Comparison of ENCODE assay signal across 20 cellular contexts in the genomic region with DNA sequence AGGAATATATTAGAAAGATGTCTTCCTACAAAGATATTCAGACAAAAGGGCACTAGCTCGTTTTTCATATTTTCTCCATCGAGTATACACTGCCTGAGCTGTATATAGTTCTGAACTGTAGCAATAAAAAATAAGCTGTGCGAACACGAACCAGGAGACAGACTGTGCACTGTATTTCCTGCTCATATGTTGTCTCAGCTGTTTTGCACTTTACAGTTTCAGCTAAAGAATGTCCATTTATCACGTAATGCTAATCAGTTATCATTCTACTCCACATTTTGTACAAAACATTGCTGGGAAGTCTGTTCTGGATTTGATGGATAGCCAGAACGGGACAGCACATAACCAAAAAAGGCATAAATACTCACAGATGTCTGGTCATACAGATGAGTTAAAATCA.
DNase-seq lines count a peak whose midpoint lies in the region; ATAC-seq and TF ChIP-seq lines count a peak whose summit lies in the region.
"Had no signal": no experiment of that assay in that cellular context is flagged by ENCODE, and none has a peak within 500 bp of the region (broad histone marks: within the 10 kb centered on the region; RNA-seq: fewer than 3 reads in every experiment).

No MANE protein-coding gene starts in this region.

- no peaks in the 10 kb centered on the region for H3K9me3 ChIP-seq in effector memory CD4-positive, alpha-beta T cell (ENCODE audit: control insufficient read depth, low read length)

- DNase-seq in EH (ENCODE audit: low read depth) (peak; percentile 78), NCI-H446 treated with DMSO at 0.1 percent for 48 hours (lab: John Stamatoyannopoulos, UW) (peak; percentile 23), choroid plexus epithelial cell (ENCODE audit: low read depth) (peak; percentile 14), osteocyte (ENCODE audit: extremely low spot score, unreplicated experiment) (no peak), GOT3 (lab: John Stamatoyannopoulos, UW) (no peak), RPMI8226 (no peak)
- no peak for DNase-seq in effector memory CD4-positive, alpha-beta T cell
- DNase-seq: activated CD4-positive, alpha-beta T cell treated with anti-CD3 and anti-CD28 coated beads for 1 hour; activated naive CD8-positive, alpha-beta T cell treated with anti-CD3 and anti-CD28 coated beads for 36 hours; Calu3; HFFc6; left lung; NCI-H1105; NCI-H2107; NCI-H510A treated with DMSO at 0.1 percent for 48 hours; stimulated activated CD8-positive, alpha-beta memory T cell treated with anti-CD3 and anti-CD28 coated beads, Interleukin-4, amount 100 ng/mL, for 48 hours had no signal

- H3K36me3 ChIP-seq in effector memory CD4-positive, alpha-beta T cell (ENCODE audit: control insufficient read depth, insufficient read depth, low read length): no peaks in the 10 kb centered on the region
- H3K36me3 ChIP-seq: BLaER1, cardiac muscle cell, left lung had no signal

- TF ChIP-seq CTCF in choroid plexus epithelial cell (conservative IDR thresholded peaks at IDR 0.05; ENCODE audit: low read depth, low read length): no peak
- no peak for TF ChIP-seq CTCF in osteocyte (IDR thresholded peaks at IDR 0.05)

- no peaks in the 10 kb centered on the region for H3K4me1 ChIP-seq in effector memory CD4-positive, alpha-beta T cell (ENCODE audit: control insufficient read depth, insufficient read depth, low read length, poor library complexity, severe bottlenecking)
- H3K4me1 ChIP-seq: BLaER1, left lung had no signal

- peaks cover 8% of the 10 kb centered on the region for H3K9me3 Mint-ChIP-seq in osteocyte (ENCODE audit: unreplicated experiment)

- H3K4me1 Mint-ChIP-seq in osteocyte (ENCODE audit: unreplicated experiment): peaks cover 27% of the 10 kb centered on the region
- H3K4me1 Mint-ChIP-seq: activated naive CD8-positive, alpha-beta T cell treated with anti-CD3 and anti-CD28 coated beads for 36 hours had no signal

- H3K27ac ChIP-seq in effector memory CD4-positive, alpha-beta T cell (ENCODE audit: insufficient read depth, low read length, poor library complexity, severe bottlenecking): no peak overlapping the region
- H3K27ac ChIP-seq: BLaER1, cardiac muscle cell, left lung had no signal

- H3K27ac Mint-ChIP-seq in osteocyte (ENCODE audit: unreplicated experiment): peak overlapping the region; percentile 56
- H3K27ac Mint-ChIP-seq: activated naive CD8-positive, alpha-beta T cell treated with anti-CD3 and anti-CD28 coated beads for 36 hours; HFFc6 had no signal

- H3K4me3 ChIP-seq in choroid plexus epithelial cell (ENCODE audit: low read depth, low read length): peak overlapping the region; percentile 11
- H3K4me3 ChIP-seq in effector memory CD4-positive, alpha-beta T cell (ENCODE audit: insufficient read depth, low read depth, low read length, poor library complexity, severe bottlenecking): no peak overlapping the region
- H3K4me3 ChIP-seq: BLaER1, cardiac muscle cell, left lung had no signal

- no peaks in the 10 kb centered on the region for H3K27me3 Mint-ChIP-seq in osteocyte (ENCODE audit: unreplicated experiment)
- H3K27me3 Mint-ChIP-seq: activated naive CD8-positive, alpha-beta T cell treated with anti-CD3 and anti-CD28 coated beads for 36 hours had no signal

- no peak for ATAC-seq in GM21576 (IDR thresholded peaks at IDR 0.05; ENCODE audit: unreplicated experiment)
- ATAC-seq: esophagus mucosa, left lung had no signal

- no peaks in the 10 kb centered on the region for H3K36me3 Mint-ChIP-seq in osteocyte (ENCODE audit: unreplicated experiment)
- H3K36me3 Mint-ChIP-seq: activated naive CD8-positive, alpha-beta T cell treated with anti-CD3 and anti-CD28 coated beads for 36 hours had no signal

- H3K27me3 ChIP-seq in effector memory CD4-positive, alpha-beta T cell (replicated peaks; ENCODE audit: control insufficient read depth, insufficient read depth, low read length, poor library complexity, severe bottlenecking): no peaks in the 10 kb centered on the region
- H3K27me3 ChIP-seq: BLaER1, cardiac muscle cell, left lung had no signal

- peak overlapping the region; percentile 27 for H3K4me3 Mint-ChIP-seq in osteocyte (ENCODE audit: unreplicated experiment)
- H3K4me3 Mint-ChIP-seq: activated naive CD8-positive, alpha-beta T cell treated with anti-CD3 and anti-CD28 coated beads for 36 hours; HFFc6 had no signal

Comparison
In these comparisons a context has a peak if more than half of its experiments do, and no peak if none do; other contexts are left out.
1. DNase-seq: peak in EH (single experiment), NCI-H446 treated with DMSO at 0.1 percent for 48 hours (single experiment) and choroid plexus epithelial cell (single experiment); none in osteocyte (single experiment), effector memory CD4-positive, alpha-beta T cell (0 of 3), GOT3 (single experiment) and RPMI8226 (single experiment).